Comparison of ENCODE assay signal across 8 cellular contexts in the genomic region with DNA sequence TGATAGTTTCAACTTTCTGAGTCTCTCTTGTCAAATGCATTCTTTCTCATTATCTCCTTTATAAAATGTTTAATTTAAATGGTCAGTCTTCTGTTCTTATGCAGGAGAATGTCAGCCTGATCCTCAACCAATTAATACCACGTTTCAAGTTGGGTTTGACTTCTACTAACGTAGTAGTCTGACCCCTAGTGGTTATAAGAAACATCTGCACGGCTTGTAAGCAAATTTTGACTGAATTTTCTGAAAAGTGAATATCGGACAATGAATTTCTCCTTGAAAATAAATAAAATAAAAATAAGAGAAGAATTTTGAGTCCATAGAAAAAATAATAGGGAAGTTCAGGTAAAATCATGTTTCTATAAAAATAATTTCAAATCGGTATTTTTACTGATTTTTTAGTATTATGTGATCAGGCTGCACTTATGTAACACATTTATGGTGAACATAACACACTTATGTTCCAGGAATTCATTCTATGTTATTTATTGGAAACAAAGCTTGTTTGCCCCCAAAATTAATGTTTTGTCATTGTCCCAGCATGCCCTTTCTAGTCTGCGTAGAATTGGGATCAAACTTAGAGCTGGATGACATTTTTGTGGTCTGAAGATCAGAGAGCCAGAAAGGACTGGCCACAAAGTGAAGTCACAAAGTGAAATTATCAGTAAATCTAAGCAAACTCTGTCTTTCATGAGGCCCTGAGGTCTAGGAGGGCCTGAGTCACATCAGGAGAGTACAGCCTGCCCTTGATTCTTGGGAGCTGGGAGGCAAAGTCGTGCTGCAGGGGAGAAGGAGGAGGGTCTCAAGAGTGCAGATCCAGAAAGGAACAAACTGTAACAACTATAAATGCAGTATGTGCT.
DNase-seq lines count a peak whose midpoint lies in the region; ATAC-seq and TF ChIP-seq lines count a peak whose summit lies in the region.

No MANE protein-coding gene starts in this region.

- H3K9me2 ChIP-seq in OCI-LY1 (ENCODE audit: low read depth, low read length), result no peaks in the 10 kb centered on the region

- H3K4me3 ChIP-seq in OCI-LY1 (ENCODE audit: low read depth, low read length, poor library complexity, severe bottlenecking), result no peak overlapping the region

- no peaks in the 10 kb centered on the region for H3K9me3 ChIP-seq in OCI-LY1 (ENCODE audit: low read length)

- H3K9me3 Mint-ChIP-seq in activated T-helper 17 cell treated with anti-CD3 and anti-CD28 coated beads, Interleukin-2, amount 50 U/mL, for 72 hours, result no peaks in the 10 kb centered on the region

- no peak overlapping the region for H3K4me2 ChIP-seq in OCI-LY1 (ENCODE audit: low read length)

- no peak overlapping the region for H3K9ac ChIP-seq in OCI-LY1 (ENCODE audit: low read length)

- no peaks in the 10 kb centered on the region for H3K4me1 Mint-ChIP-seq in activated T-helper 17 cell treated with anti-CD3 and anti-CD28 coated beads, Interleukin-2, amount 50 U/mL, for 72 hours

- no peak overlapping the region for H3K4me3 Mint-ChIP-seq in activated T-helper 17 cell treated with anti-CD3 and anti-CD28 coated beads, Interleukin-2, amount 50 U/mL, for 72 hours

- TF ChIP-seq EP300 in Ishikawa (IDR thresholded peaks at IDR 0.05; ENCODE audit: borderline replicate concordance), result no peak

- no peak for ATAC-seq in activated T-helper 17 cell treated with anti-CD3 and anti-CD28 coated beads, Interleukin-2, amount 50 U/mL, for 72 hours (replicated peaks)
- ATAC-seq in stimulated activated naive CD8-positive, alpha-beta T cell treated with anti-CD3 and anti-CD28 coated beads, Interleukin-15, Interleukin-2, amounts not matched to agents 100 U/mL and 50 U/mL, for 24 hours, result no peak
- no peak for ATAC-seq in GM18498 (IDR thresholded peaks at IDR 0.05; ENCODE audit: unreplicated experiment)

- no peak overlapping the region for H2AFZ ChIP-seq in OCI-LY1 (ENCODE audit: low read length)

- H3K27me3 Mint-ChIP-seq in activated T-helper 17 cell treated with anti-CD3 and anti-CD28 coated beads, Interleukin-2, amount 50 U/mL, for 72 hours, result peaks cover 13% of the 10 kb centered on the region

- H3K36me3 Mint-ChIP-seq in activated T-helper 17 cell treated with anti-CD3 and anti-CD28 coated beads, Interleukin-2, amount 50 U/mL, for 72 hours (ENCODE audit: low read depth), result no peaks in the 10 kb centered on the region

- DNase-seq in GM04504 (ENCODE audit: low read depth) (peak; percentile 6), dermis microvascular lymphatic vessel endothelial cell (ENCODE audit: low read depth in 2 of 2) (peak; percentile 44 to 48), middle frontal gyrus (ENCODE audit: extremely low spot score, low spot score) (peak; percentile 40)
- no peak for DNase-seq in stimulated activated naive CD8-positive, alpha-beta T cell treated with anti-CD3 and anti-CD28 coated beads, Interleukin-15, Interleukin-2, amounts not matched to agents 100 U/mL and 50 U/mL, for 24 hours

- H3K27ac ChIP-seq in OCI-LY1 (ENCODE audit: low read depth, low read length, poor library complexity, severe bottlenecking), result no peak overlapping the region

- H3K4me1 ChIP-seq in OCI-LY1 (ENCODE audit: insufficient read depth, low read length, severe bottlenecking), result no peaks in the 10 kb centered on the region

- no peaks in the 10 kb centered on the region for H4K20me1 ChIP-seq in OCI-LY1 (ENCODE audit: insufficient read depth, low read length)

- H3K27ac Mint-ChIP-seq in activated T-helper 17 cell treated with anti-CD3 and anti-CD28 coated beads, Interleukin-2, amount 50 U/mL, for 72 hours, result no peak overlapping the region

- H3K79me2 ChIP-seq in OCI-LY1 (ENCODE audit: insufficient read depth, low read length), result no peaks in the 10 kb centered on the region

- no peaks in the 10 kb centered on the region for H3F3A ChIP-seq in OCI-LY1 (ENCODE audit: insufficient read depth, low read length)

- TF ChIP-seq RAD21 in Ishikawa (IDR thresholded peaks at IDR 0.05; ENCODE audit: low read depth), result peak; percentile 83

- peak; percentile 71 for TF ChIP-seq CTCF in OCI-LY1 (IDR thresholded peaks at IDR 0.05; ENCODE audit: low read length)

- H3K27me3 ChIP-seq in OCI-LY1 (ENCODE audit: insufficient read depth, low read length), result no peaks in the 10 kb centered on the region

- H3K36me3 ChIP-seq in OCI-LY1 (ENCODE audit: insufficient read depth, low read length), result no peaks in the 10 kb centered on the region

TF ChIP-seq in Ishikawa, 13 proteins besides CTCF, POLR2A, EP300 and RAD21:
- TF ChIP-seq TAF1 (IDR thresholded peaks at IDR 0.05; ENCODE audit: low read depth), result no peak
- TF ChIP-seq, protein P1, sequence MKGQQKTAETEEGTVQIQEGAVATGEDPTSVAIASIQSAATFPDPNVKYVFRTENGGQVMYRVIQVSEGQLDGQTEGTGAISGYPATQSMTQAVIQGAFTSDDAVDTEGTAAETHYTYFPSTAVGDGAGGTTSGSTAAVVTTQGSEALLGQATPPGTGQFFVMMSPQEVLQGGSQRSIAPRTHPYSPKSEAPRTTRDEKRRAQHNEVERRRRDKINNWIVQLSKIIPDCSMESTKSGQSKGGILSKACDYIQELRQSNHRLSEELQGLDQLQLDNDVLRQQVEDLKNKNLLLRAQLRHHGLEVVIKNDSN (IDR thresholded peaks at IDR 0.05), result no peak
- no peak for TF ChIP-seq FOXM1 (IDR thresholded peaks at IDR 0.05; ENCODE audit: borderline replicate concordance, low read depth)
- no peak for TF ChIP-seq CEBPB (IDR thresholded peaks at IDR 0.05)
- TF ChIP-seq, protein P2, sequence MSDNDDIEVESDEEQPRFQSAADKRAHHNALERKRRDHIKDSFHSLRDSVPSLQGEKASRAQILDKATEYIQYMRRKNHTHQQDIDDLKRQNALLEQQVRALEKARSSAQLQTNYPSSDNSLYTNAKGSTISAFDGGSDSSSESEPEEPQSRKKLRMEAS (IDR thresholded peaks at IDR 0.05), result no peak
- no peak for TF ChIP-seq NFIC (IDR thresholded peaks at IDR 0.05)
- no peak for TF ChIP-seq EGR1 (IDR thresholded peaks at IDR 0.05)
- no peak for TF ChIP-seq CREB1 (IDR thresholded peaks at IDR 0.05; ENCODE audit: low read depth)
- no peak for TF ChIP-seq TEAD4 (IDR thresholded peaks at IDR 0.05)
- TF ChIP-seq TCF12 (IDR thresholded peaks at IDR 0.05; ENCODE audit: low read depth), result no peak
- TF ChIP-seq ZBTB7A (IDR thresholded peaks at IDR 0.05; ENCODE audit: low read depth), result no peak
- TF ChIP-seq, protein P3, sequence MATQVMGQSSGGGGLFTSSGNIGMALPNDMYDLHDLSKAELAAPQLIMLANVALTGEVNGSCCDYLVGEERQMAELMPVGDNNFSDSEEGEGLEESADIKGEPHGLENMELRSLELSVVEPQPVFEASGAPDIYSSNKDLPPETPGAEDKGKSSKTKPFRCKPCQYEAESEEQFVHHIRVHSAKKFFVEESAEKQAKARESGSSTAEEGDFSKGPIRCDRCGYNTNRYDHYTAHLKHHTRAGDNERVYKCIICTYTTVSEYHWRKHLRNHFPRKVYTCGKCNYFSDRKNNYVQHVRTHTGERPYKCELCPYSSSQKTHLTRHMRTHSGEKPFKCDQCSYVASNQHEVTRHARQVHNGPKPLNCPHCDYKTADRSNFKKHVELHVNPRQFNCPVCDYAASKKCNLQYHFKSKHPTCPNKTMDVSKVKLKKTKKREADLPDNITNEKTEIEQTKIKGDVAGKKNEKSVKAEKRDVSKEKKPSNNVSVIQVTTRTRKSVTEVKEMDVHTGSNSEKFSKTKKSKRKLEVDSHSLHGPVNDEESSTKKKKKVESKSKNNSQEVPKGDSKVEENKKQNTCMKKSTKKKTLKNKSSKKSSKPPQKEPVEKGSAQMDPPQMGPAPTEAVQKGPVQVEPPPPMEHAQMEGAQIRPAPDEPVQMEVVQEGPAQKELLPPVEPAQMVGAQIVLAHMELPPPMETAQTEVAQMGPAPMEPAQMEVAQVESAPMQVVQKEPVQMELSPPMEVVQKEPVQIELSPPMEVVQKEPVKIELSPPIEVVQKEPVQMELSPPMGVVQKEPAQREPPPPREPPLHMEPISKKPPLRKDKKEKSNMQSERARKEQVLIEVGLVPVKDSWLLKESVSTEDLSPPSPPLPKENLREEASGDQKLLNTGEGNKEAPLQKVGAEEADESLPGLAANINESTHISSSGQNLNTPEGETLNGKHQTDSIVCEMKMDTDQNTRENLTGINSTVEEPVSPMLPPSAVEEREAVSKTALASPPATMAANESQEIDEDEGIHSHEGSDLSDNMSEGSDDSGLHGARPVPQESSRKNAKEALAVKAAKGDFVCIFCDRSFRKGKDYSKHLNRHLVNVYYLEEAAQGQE (IDR thresholded peaks at IDR 0.05; ENCODE audit: low read depth), result no peak
- no peak for TF ChIP-seq YY1 (IDR thresholded peaks at IDR 0.05; ENCODE audit: low read depth)
